Comparison of ENCODE assay signal across 24 cellular contexts in the genomic region with DNA sequence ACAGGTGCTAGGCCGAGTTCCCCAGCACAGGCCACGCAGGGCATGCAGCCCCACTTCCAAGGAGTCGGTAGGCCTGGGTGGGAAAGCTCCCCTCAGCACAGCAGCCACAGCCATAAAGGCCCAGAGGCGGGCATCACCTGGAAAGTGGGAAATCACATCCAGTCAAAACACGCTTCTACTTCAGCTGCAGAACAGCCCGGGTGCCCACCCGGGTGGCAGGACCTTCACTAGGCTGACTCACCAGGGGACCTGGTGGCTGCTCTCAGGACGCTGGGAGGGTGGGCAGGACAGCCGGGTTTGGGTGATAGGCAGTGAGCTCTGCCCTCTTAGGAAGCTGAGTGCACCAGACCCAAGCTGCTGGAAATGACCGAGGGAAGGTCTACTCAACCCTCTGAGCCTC. TPM values are rescaled to one million over a fixed set of nuclear protein-coding genes. Genes with fewer than 3 reads are reported as not detected.
"Had no signal": no experiment of that assay in that cellular context is flagged by ENCODE, and none has a peak within 500 bp of the region (broad histone marks: within the 10 kb centered on the region; RNA-seq: fewer than 3 reads in every experiment).

No MANE protein-coding gene starts in this region.

- H3K4me1 ChIP-seq: left ventricle myocardium inferior, prostate gland had no signal

- FAIRE-seq: TTC549, urothelium cell line had no signal

- H3K27ac ChIP-seq: body of pancreas, left ventricle myocardium inferior, prostate gland, WERI-Rb-1 had no signal

- H3K4me3 ChIP-seq: body of pancreas, left ventricle myocardium inferior, prostate gland, tibial nerve had no signal

- H3K9me3 ChIP-seq: body of pancreas, left ventricle myocardium inferior, prostate gland, tibial nerve had no signal

- H3K36me3 ChIP-seq: left ventricle myocardium inferior, prostate gland, WERI-Rb-1 had no signal

- H3K27me3 ChIP-seq: body of pancreas, tibial nerve had no signal

- DNase-seq: activated CD4-positive, alpha-beta T cell treated with anti-CD3 and anti-CD28 coated beads, Interleukin-2, amount 10 ng/mL, durations not matched to agents 7 days and 5 days; activated CD4-positive, CD25-positive, alpha-beta regulatory T cell treated with anti-CD3 and anti-CD28 coated beads, Interleukin-2, amount 50 U/mL, for 72 hours; activated CD8-positive, alpha-beta memory T cell treated with anti-CD3 and anti-CD28 coated beads, Interleukin-2, amount 10 ng/mL, durations not matched to agents 7 days and 5 days; activated CD8-positive, alpha-beta T cell treated with anti-CD3 and anti-CD28 coated beads for 36 hours; activated gamma-delta T cell treated with Interleukin-2 at 50 U/mL for 16 hours; activated T-cell treated with anti-CD3 and anti-CD28 coated beads for 4 hours; anterior cingulate cortex; body of pancreas; effector CD8-positive, alpha-beta T cell; foreskin melanocyte; kidney glomerular epithelial cell; left ventricle myocardium inferior; naive thymus-derived CD4-positive, alpha-beta T cell; stimulated activated CD4-positive, alpha-beta T cell treated with anti-CD3 and anti-CD28 coated beads, Interleukin-4, amount 100 ng/mL, for 1 hour; WERI-Rb-1 had no signal

RNA-seq across cellular contexts. Expression of gene UPK3A, which starts 51.4 kb away (rescaled TPM):
- total RNA-seq: activated CD4-positive, alpha-beta T cell treated with anti-CD3 and anti-CD28 coated beads, Interleukin-2, amount 10 ng/mL, durations not matched to agents 7 days and 5 days; activated CD8-positive, alpha-beta memory T cell treated with anti-CD3 and anti-CD28 coated beads, Interleukin-2, amount 10 ng/mL, durations not matched to agents 7 days and 5 days; activated CD8-positive, alpha-beta T cell treated with anti-CD3 and anti-CD28 coated beads for 36 hours; body of pancreas; chondrocyte; left ventricle myocardium inferior; lung microvascular endothelial cell; neural crest cell; osteocyte; tibial nerve had no signal
- polyA plus RNA-seq: esophagus had no signal
